In genomic region chr22:44089717-44090570, GRCh38 we compare ENCODE assay signal across 15 cellular contexts.
"Had no signal": no experiment of that assay in that cellular context is flagged by ENCODE, and none has a peak within 500 bp of the region (broad histone marks: within the 10 kb centered on the region; RNA-seq: fewer than 3 reads in every experiment).

No MANE protein-coding gene starts in this region.

- H3K36me3 ChIP-seq: breast epithelium, neutrophil, transverse colon, vagina had no signal

- H3K9me3 ChIP-seq: breast epithelium, neutrophil, transverse colon, vagina had no signal

- DNase-seq: activated CD4-positive, CD25-positive, alpha-beta regulatory T cell treated with anti-CD3 and anti-CD28 coated beads, Interleukin-2, amount 50 U/mL, for 72 hours; activated naive CD4-positive, alpha-beta T cell; activated naive CD8-positive, alpha-beta T cell treated with anti-CD3 and anti-CD28 coated beads, Interleukin-2, amount 10 ng/mL, durations not matched to agents 7 days and 5 days; immature natural killer cell; naive thymus-derived CD4-positive, alpha-beta T cell; stimulated activated naive CD8-positive, alpha-beta T cell treated with anti-CD3 and anti-CD28 coated beads, Interleukin-15, Interleukin-2, amounts not matched to agents 100 U/mL and 50 U/mL, for 24 hours; T-cell had no signal

- H3K9me3 Mint-ChIP-seq: activated naive CD8-positive, alpha-beta T cell treated with anti-CD3 and anti-CD28 coated beads, Interleukin-2, amount 10 ng/mL, durations not matched to agents 7 days and 5 days; activated T-helper 1 cell treated with anti-CD3 and anti-CD28 coated beads, Interleukin-12 subunit alpha, Interleukin-12 subunit beta, Interleukin-2, Interleukin-4 antibody, amounts not matched to agents 30 ng/mL and 10 ng/mL and 1 ng/mL, durations not matched to agents 14 hours and 24 hours and 36 hours; immature natural killer cell; T-cell had no signal

- H3K36me3 Mint-ChIP-seq: immature natural killer cell had no signal

- H3K4me1 Mint-ChIP-seq: immature natural killer cell had no signal

- H3K27ac Mint-ChIP-seq: activated naive CD8-positive, alpha-beta T cell treated with anti-CD3 and anti-CD28 coated beads, Interleukin-2, amount 10 ng/mL, durations not matched to agents 7 days and 5 days; activated T-helper 1 cell treated with anti-CD3 and anti-CD28 coated beads, Interleukin-12 subunit alpha, Interleukin-12 subunit beta, Interleukin-2, Interleukin-4 antibody, amounts not matched to agents 30 ng/mL and 10 ng/mL and 1 ng/mL, durations not matched to agents 14 hours and 24 hours and 36 hours; immature natural killer cell; mesothelial cell of epicardium; T-cell had no signal

- H3K27ac ChIP-seq: breast epithelium, neutrophil had no signal

- H3K27me3 Mint-ChIP-seq: activated naive CD8-positive, alpha-beta T cell treated with anti-CD3 and anti-CD28 coated beads, Interleukin-2, amount 10 ng/mL, durations not matched to agents 7 days and 5 days; naive thymus-derived CD4-positive, alpha-beta T cell; T-cell had no signal

- H3K4me3 Mint-ChIP-seq: activated naive CD8-positive, alpha-beta T cell treated with anti-CD3 and anti-CD28 coated beads, Interleukin-2, amount 10 ng/mL, durations not matched to agents 7 days and 5 days; activated T-helper 1 cell treated with anti-CD3 and anti-CD28 coated beads, Interleukin-12 subunit alpha, Interleukin-12 subunit beta, Interleukin-2, Interleukin-4 antibody, amounts not matched to agents 30 ng/mL and 10 ng/mL and 1 ng/mL, durations not matched to agents 14 hours and 24 hours and 36 hours; immature natural killer cell; mesothelial cell of epicardium; naive thymus-derived CD4-positive, alpha-beta T cell; T-cell had no signal

- ATAC-seq: naive thymus-derived CD4-positive, alpha-beta T cell; stimulated activated naive CD8-positive, alpha-beta T cell treated with anti-CD3 and anti-CD28 coated beads, Interleukin-15, Interleukin-2, amounts not matched to agents 100 U/mL and 50 U/mL, for 24 hours; T-cell had no signal

- H3K27me3 ChIP-seq: dorsolateral prefrontal cortex, neutrophil, transverse colon, vagina had no signal

- H3K4me3 ChIP-seq: breast epithelium, dorsolateral prefrontal cortex, lung, transverse colon, vagina had no signal

- H3K4me1 ChIP-seq: breast epithelium had no signal
